13 cellular contexts compared by ENCODE assay signal in the genomic region with DNA sequence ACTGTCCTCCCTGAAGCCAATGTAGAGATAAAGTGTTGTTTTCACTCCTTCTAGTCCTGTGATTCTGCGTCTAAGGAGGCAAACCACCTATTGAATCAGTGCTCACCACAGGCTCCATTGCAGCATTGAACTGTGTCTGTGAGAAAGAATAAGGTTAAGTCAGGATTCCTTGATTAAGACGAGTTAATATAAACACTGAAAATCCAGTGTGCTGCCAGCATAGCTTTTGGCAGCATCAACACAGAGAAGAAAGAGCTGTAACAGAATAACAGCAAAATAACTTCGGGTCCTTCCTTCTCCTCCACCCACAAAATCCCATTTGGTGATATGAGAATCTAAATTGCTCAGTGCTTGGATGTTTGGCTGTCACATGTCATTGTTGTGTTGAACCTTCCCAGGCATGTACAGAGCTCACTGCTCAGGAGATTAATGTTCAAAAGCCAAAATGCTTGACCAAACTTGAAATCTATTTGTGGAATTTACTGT.
DNase-seq lines count a peak whose midpoint lies in the region; ATAC-seq and TF ChIP-seq lines count a peak whose summit lies in the region.
"Had no signal": no experiment of that assay in that cellular context is flagged by ENCODE, and none has a peak within 500 bp of the region (broad histone marks: within the 10 kb centered on the region; RNA-seq: fewer than 3 reads in every experiment).

No MANE protein-coding gene starts in this region.

- H3K4me3 ChIP-seq in cardiac fibroblast (replicated peaks in 1 of 2; ENCODE audit: low read depth in 2 of 2, low read length in 2 of 2), result no peak overlapping the region

- H3K27me3 Mint-ChIP-seq in activated T-cell treated with anti-CD3 and anti-CD28 coated beads, Interleukin-2, amount 50 U/mL, for 4 hours (ENCODE audit: low read depth), result no peaks in the 10 kb centered on the region

- H3K9me3 Mint-ChIP-seq in activated T-cell treated with anti-CD3 and anti-CD28 coated beads, Interleukin-2, amount 50 U/mL, for 4 hours, result no peaks in the 10 kb centered on the region

- no peaks in the 10 kb centered on the region for H3K36me3 Mint-ChIP-seq in activated T-cell treated with anti-CD3 and anti-CD28 coated beads, Interleukin-2, amount 50 U/mL, for 4 hours (ENCODE audit: insufficient read depth)

- H3K4me1 Mint-ChIP-seq in activated T-cell treated with anti-CD3 and anti-CD28 coated beads, Interleukin-2, amount 50 U/mL, for 4 hours (ENCODE audit: low read depth), result no peaks in the 10 kb centered on the region

- no peak overlapping the region for H3K4me3 Mint-ChIP-seq in activated T-cell treated with anti-CD3 and anti-CD28 coated beads, Interleukin-2, amount 50 U/mL, for 4 hours

- ATAC-seq in left ventricle myocardium superior, result peak; percentile 83
- ATAC-seq in sciatic nerve, result peak; percentile 89
- no peak for ATAC-seq in activated T-cell treated with anti-CD3 and anti-CD28 coated beads, Interleukin-2, amount 50 U/mL, for 4 hours
- ATAC-seq in GM18511 (IDR thresholded peaks at IDR 0.05; ENCODE audit: unreplicated experiment), result no peak

- intact Hi-C loops in left ventricle myocardium superior (cut with micrococcal nuclease) (no loop called here), sciatic nerve (cut with DNase I) (no loop called here)

- DNase-seq in EH (ENCODE audit: low read depth) (peak; percentile 34), cardiac fibroblast (ENCODE audit: low read depth in 2 of 2) (peak; percentile 13 to 83), left ventricle myocardium superior (no peak), sciatic nerve (ENCODE audit: low spot score) (no peak), HuH-7 (ENCODE audit: low spot score) (no peak), NOMO-1 treated with DMSO at 0.1 percent for 48 hours (lab: John Stamatoyannopoulos, UW; ENCODE audit: unreplicated experiment) (no peak)
- DNase-seq in activated T-cell treated with anti-CD3 and anti-CD28 coated beads, Interleukin-2, amount 50 U/mL, for 4 hours, result no peak
- DNase-seq: effector CD4-positive, alpha-beta T cell; hypothalamus; midbrain; posterior cingulate gyrus; SW 1271 had no signal

- TF ChIP-seq CTCF in cardiac fibroblast (IDR thresholded peaks at IDR 0.05; ENCODE audit: low read depth, low read length), result no peak

Comparison
In these comparisons a context has a peak if more than half of its experiments do, and no peak if none do; other contexts are left out.
1. DNase-seq: peak in EH (single experiment) and cardiac fibroblast (2 of 2); none in left ventricle myocardium superior (single experiment), sciatic nerve (single experiment), activated T-cell treated with anti-CD3 and anti-CD28 coated beads, Interleukin-2, amount 50 U/mL, for 4 hours (single experiment), HuH-7 (single experiment) and NOMO-1 treated with DMSO at 0.1 percent for 48 hours (single experiment).
2. ATAC-seq: peak in left ventricle myocardium superior (single experiment) and sciatic nerve (single experiment); none in activated T-cell treated with anti-CD3 and anti-CD28 coated beads, Interleukin-2, amount 50 U/mL, for 4 hours (0 of 2) and GM18511 (single experiment).